ENCODE assay signal across 1 cellular context in the genomic region with DNA sequence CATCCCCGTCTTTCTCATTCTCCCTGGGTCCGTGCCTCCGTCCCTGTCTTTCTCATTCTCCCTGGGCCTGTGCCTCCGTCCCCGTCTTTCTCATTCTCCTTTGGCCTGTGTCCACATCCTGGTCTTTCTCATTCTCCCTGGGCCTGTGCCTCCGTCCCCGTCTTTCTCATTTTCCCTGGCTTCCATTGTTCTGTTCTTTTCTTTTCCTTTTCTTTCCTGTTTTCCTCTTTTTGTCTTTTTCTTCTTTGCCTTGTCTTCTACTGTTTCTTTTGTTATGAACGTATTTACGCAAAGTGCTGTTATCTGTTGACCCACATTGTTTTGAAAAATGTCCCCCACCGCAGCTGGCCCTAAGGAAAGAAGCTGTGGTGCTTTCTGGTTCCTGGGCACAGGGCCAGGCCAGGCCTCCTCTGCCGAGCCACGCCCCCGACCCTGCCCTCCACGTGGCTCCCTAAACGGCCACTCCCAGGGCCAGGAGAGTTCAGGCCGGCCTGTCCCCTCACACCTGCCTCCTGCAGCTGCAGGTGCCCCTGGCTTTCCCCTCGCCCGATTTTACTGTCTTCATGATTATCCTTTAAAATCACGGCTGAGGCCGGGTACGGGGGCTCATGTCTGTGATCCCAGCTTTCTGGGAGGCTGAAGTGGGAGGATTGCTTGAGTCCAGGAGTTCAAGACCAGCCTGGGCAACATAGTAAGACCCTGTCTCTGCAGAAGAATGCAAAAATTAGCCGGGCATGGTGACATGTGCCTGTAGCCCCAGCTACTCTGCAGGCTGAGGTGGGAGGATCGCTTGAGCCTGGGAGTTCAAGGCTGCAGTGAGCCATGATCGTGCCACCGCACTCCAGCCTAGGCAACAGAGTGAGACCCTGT.
TF ChIP-seq lines count a peak whose summit lies in the region.

No MANE protein-coding gene starts in this region.

TF ChIP-seq in K562, 482 proteins besides CTCF, POLR2A, EP300 and RAD21 (continued from another document):
- TF ChIP-seq, protein P1, sequence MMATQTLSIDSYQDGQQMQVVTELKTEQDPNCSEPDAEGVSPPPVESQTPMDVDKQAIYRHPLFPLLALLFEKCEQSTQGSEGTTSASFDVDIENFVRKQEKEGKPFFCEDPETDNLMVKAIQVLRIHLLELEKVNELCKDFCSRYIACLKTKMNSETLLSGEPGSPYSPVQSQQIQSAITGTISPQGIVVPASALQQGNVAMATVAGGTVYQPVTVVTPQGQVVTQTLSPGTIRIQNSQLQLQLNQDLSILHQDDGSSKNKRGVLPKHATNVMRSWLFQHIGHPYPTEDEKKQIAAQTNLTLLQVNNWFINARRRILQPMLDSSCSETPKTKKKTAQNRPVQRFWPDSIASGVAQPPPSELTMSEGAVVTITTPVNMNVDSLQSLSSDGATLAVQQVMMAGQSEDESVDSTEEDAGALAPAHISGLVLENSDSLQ (IDR thresholded peaks at IDR 0.05) = no peak; the same call in 1 of the 2 replicates
- TF ChIP-seq STAT5A (IDR thresholded peaks at IDR 0.05; ENCODE audit: borderline replicate concordance, low read length) = peak; percentile 38; the same call in 1 of the 2 replicates
- TF ChIP-seq XRCC4 (IDR thresholded peaks at IDR 0.05; ENCODE audit: extremely low read depth, insufficient read depth, insufficient read length) = no peak
- TF ChIP-seq ZNF124 (CRISPR knock-in tag; IDR thresholded peaks at IDR 0.05) = no peak
- TF ChIP-seq, protein P2, sequence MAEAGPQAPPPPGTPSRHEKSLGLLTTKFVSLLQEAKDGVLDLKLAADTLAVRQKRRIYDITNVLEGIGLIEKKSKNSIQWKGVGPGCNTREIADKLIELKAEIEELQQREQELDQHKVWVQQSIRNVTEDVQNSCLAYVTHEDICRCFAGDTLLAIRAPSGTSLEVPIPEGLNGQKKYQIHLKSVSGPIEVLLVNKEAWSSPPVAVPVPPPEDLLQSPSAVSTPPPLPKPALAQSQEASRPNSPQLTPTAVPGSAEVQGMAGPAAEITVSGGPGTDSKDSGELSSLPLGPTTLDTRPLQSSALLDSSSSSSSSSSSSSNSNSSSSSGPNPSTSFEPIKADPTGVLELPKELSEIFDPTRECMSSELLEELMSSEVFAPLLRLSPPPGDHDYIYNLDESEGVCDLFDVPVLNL (CRISPR knock-in tag; IDR thresholded peaks at IDR 0.05; ENCODE audit: low read depth) = no peak
- no peak for TF ChIP-seq RCOR1 (IDR thresholded peaks at IDR 0.05; ENCODE audit: borderline replicate concordance in 1 of 2, low read depth in 2 of 2, low read length in 2 of 2)
- TF ChIP-seq ZNF639 (CRISPR knock-in tag; conservative IDR thresholded peaks at IDR 0.05 in 1 of 2, IDR thresholded peaks at IDR 0.05 in 1 of 2) = no peak
- TF ChIP-seq ID3 (CRISPR knock-in tag; IDR thresholded peaks at IDR 0.05) = no peak
- TF ChIP-seq ID3 (tag; IDR thresholded peaks at IDR 0.05) = 0 out of 2 replicates have a peak, but pooled peaks have one; percentile 31
- peak; percentile 67 for TF ChIP-seq FOXM1 (IDR thresholded peaks at IDR 0.05; ENCODE audit: low read depth)
- no peak for TF ChIP-seq FOXM1 (CRISPR knock-in tag; IDR thresholded peaks at IDR 0.05; ENCODE audit: low read depth)
- TF ChIP-seq NONO (IDR thresholded peaks at IDR 0.05; ENCODE audit: low read depth in 2 of 2, low read length in 1 of 2) = no peak
- peak; percentile 92 for TF ChIP-seq ELF4 (CRISPR knock-in tag; IDR thresholded peaks at IDR 0.05)
- TF ChIP-seq HDAC1 (IDR thresholded peaks at IDR 0.05) = peak in 1 of 2 experiments; percentile 88; a peak in 2 of 4 replicates
- no peak for TF ChIP-seq POLR3A (IDR thresholded peaks at IDR 0.05; ENCODE audit: borderline replicate concordance, extremely low read depth, insufficient read depth, insufficient read length)
- no peak for TF ChIP-seq STAG1 (CRISPR knock-in tag; IDR thresholded peaks at IDR 0.05; ENCODE audit: borderline replicate concordance)
- no peak for TF ChIP-seq ZNF764 (CRISPR knock-in tag; IDR thresholded peaks at IDR 0.05; ENCODE audit: low read depth)
